In the genomic region with DNA sequence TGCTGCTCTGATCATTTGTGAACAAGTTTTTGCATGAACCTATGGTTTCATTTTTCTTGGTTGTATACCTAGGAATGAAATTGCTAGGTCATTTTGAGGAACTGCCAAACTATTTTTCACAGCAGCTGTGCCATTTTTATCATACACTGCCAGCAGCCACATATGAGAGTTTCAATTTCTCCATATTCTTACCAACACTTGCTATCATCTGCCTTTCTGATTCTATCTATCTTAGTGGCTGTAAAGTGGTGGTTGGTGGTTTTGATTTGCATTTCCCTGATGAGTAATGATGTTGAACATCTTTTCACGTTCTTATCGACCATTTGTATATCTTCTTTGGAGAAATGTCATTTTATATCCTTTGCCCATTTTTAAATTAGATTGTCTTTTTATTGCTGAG, we compare ENCODE assay signal across 21 cellular contexts.
DNase-seq lines count a peak whose midpoint lies in the region; ATAC-seq, FAIRE-seq and TF ChIP-seq lines count a peak whose summit lies in the region.
"Had no signal": no experiment of that assay in that cellular context is flagged by ENCODE, and none has a peak within 500 bp of the region (broad histone marks: within the 10 kb centered on the region; RNA-seq: fewer than 3 reads in every experiment).

No MANE protein-coding gene starts in this region.

- TF ChIP-seq POLR2A in GM12878 (IDR thresholded peaks at IDR 0.05; ENCODE audit: low read depth, low read length): no peak

- H3K79me2 ChIP-seq in GM12878 (ENCODE audit: control insufficient read depth, insufficient read depth, low read length): no peaks in the 10 kb centered on the region
- H3K79me2 ChIP-seq: hepatocyte, parathyroid adenoma had no signal

- no peak for TF ChIP-seq RAD21 in GM12878 (IDR thresholded peaks at IDR 0.05; ENCODE audit: insufficient read depth, low read depth, low read length)

- RAD21 ChIA-PET in GM12878 (lab: Charles Lee; ENCODE audit: unreplicated experiment): no interaction called here

- H3K4me3 ChIP-seq in GM12878: no peak overlapping the region
- H3K4me3 ChIP-seq: hepatocyte, Peyer's patch, skin epidermis, tibial nerve had no signal

- no peak overlapping the region for H2AFZ ChIP-seq in GM12878 (ENCODE audit: control insufficient read depth, low read depth, low read length)
- H2AFZ ChIP-seq: hepatocyte, parathyroid adenoma had no signal

- ATAC-seq in GM18520 (IDR thresholded peaks at IDR 0.05; ENCODE audit: unreplicated experiment): peak; percentile 73
- ATAC-seq in GM21390 (IDR thresholded peaks at IDR 0.05; ENCODE audit: unreplicated experiment): peak; percentile 94
- peak; percentile 49 for ATAC-seq in HG03354 (IDR thresholded peaks at IDR 0.05; ENCODE audit: poor library complexity, severe bottlenecking, unreplicated experiment)
- peak; percentile 57 for ATAC-seq in GM12878
- ATAC-seq in HG03135 (IDR thresholded peaks at IDR 0.05; ENCODE audit: unreplicated experiment): no peak
- ATAC-seq: T-cell had no signal

- no peak overlapping the region for H3K9ac ChIP-seq in GM12878 (ENCODE audit: control insufficient read depth, insufficient read depth, low read length)
- H3K9ac ChIP-seq: parathyroid adenoma had no signal

- no peaks in the 10 kb centered on the region for H3K27me3 ChIP-seq in GM12878 (replicated peaks in 1 of 2; ENCODE audit: control insufficient read depth in 2 of 2, insufficient read depth in 2 of 2, low read length in 1 of 2)
- H3K27me3 ChIP-seq: hepatocyte, Peyer's patch, tibial nerve had no signal

- intact Hi-C loops in GM12878 (cut with micrococcal nuclease; ENCODE audit: unreplicated experiment): no loop called here

- SMC1A ChIA-PET in GM12878 (lab: Charles Lee; ENCODE audit: uncharacterized antibody, unreplicated experiment): interaction anchor here (1.1 kb wide), 1 partner anchor 639 kb away, joined by 3 read pairs; no protein-coding TSS in a partner anchor

- no peaks in the 10 kb centered on the region for H3K36me3 ChIP-seq in GM12878 (ENCODE audit: control insufficient read depth in 2 of 2, insufficient read depth in 2 of 2, low read length in 1 of 2)
- H3K36me3 ChIP-seq: Peyer's patch, tibial nerve had no signal

- H3K9me3 ChIP-seq in GM12878 (replicated peaks; ENCODE audit: control insufficient read depth, insufficient read depth, low read length): no peaks in the 10 kb centered on the region; the same call in 2 of the 3 replicates
- H3K9me3 ChIP-seq: Peyer's patch, tibial nerve had no signal

- H3K27ac ChIP-seq in GM12878 (ENCODE audit: control insufficient read depth, insufficient read depth): no peak overlapping the region
- H3K27ac ChIP-seq: hepatocyte, parathyroid adenoma, Peyer's patch, skin epidermis, tibial nerve had no signal

- WGBS in GM12878 (ENCODE audit: insufficient coverage, insufficient replicate concordance, low lambda C conversion rate, missing lambda C conversion rate): 0% methylated on average over 2 of the region's 2 CpGs

- POLR2A ChIA-PET in GM12878 (lab: Charles Lee): no interaction called here

- TF ChIP-seq EP300 in GM12878 (IDR thresholded peaks at IDR 0.05; ENCODE audit: borderline replicate concordance in 1 of 2, control insufficient read depth in 1 of 2, low read depth in 2 of 2, low read length in 2 of 2): no peak

- FAIRE-seq in GM12878 (lab: Jason Lieb, UNC): no peak
- FAIRE-seq: keratinocyte had no signal

- 0 out of 2 replicates have a peak overlapping the region, but pooled peaks have one; percentile 17 for H3K4me2 ChIP-seq in GM12878 (ENCODE audit: control insufficient read depth, insufficient read depth)
- H3K4me2 ChIP-seq: hepatocyte had no signal

- CTCF ChIA-PET in GM12878 (lab: Yijun Ruan, JAX): no interaction called here

- in situ Hi-C loops in GM12878 (cut with MboI): no loop called here

- no peak for TF ChIP-seq CTCF in GM12878 (IDR thresholded peaks at IDR 0.05 in 2 of 3, conservative IDR thresholded peaks at IDR 0.05 in 1 of 3; ENCODE audit: control insufficient read depth in 2 of 3, extremely low read depth in 1 of 3, insufficient read depth in 1 of 3, low read depth in 3 of 3, low read length in 3 of 3)

- no peaks in the 10 kb centered on the region for H4K20me1 ChIP-seq in GM12878 (ENCODE audit: control insufficient read depth, insufficient read depth)

- H3K4me1 ChIP-seq in GM12878 (ENCODE audit: control insufficient read depth, insufficient read depth, low read length): no peaks in the 10 kb centered on the region
- H3K4me1 ChIP-seq: Peyer's patch, tibial nerve had no signal

- no TSS peak for BruUV-seq in GM12878 (replicated peaks; lab: Mats Ljungman, UMichigan)

- peak; percentile 28 for DNase-seq in GM12878 (ENCODE audit: low read depth, low spot score)
- DNase-seq in stimulated activated CD4-positive, alpha-beta T cell treated with anti-CD3 and anti-CD28 coated beads, Interleukin-4, amount 100 ng/mL, for 24 hours: no peak
- DNase-seq in SW480 (ENCODE audit: low spot score): no peak
- DNase-seq: activated effector memory CD4-positive, alpha-beta T cell treated with Interleukin-2 at 50 U/mL for 16 hours; aorta; DMS153; mammary epithelial cell; naive B cell; NCI-H2107; NCI-H748 treated with DMSO at 0.1 percent for 48 hours; Peyer's patch; T-cell had no signal

TF ChIP-seq in GM12878, 131 proteins besides CTCF, POLR2A, EP300 and RAD21:
- TF ChIP-seq POU2F2 (IDR thresholded peaks at IDR 0.05; ENCODE audit: borderline replicate concordance, low read depth, low read length) (no peak), DPF2 (IDR thresholded peaks at IDR 0.05) (no peak), ASH2L (IDR thresholded peaks at IDR 0.05; ENCODE audit: borderline replicate concordance, low read depth) (no peak), NR2C2 (IDR thresholded peaks at IDR 0.05; ENCODE audit: borderline replicate concordance, control insufficient read depth, insufficient read length, low read depth) (no peak), HCFC1 (IDR thresholded peaks at IDR 0.05; ENCODE audit: low read length) (no peak), MEF2B (IDR thresholded peaks at IDR 0.05; ENCODE audit: partially characterized antibody, poor library complexity, severe bottlenecking) (no peak), MEF2A (IDR thresholded peaks at IDR 0.05; ENCODE audit: insufficient read depth, low read depth, low read length) (no peak), NR2F1 (conservative IDR thresholded peaks at IDR 0.05) (no peak), MTA3 (IDR thresholded peaks at IDR 0.05; ENCODE audit: borderline replicate concordance, low read length) (no peak), SPI1 (IDR thresholded peaks at IDR 0.05; ENCODE audit: borderline replicate concordance, insufficient read depth, low read depth, low read length) (no peak; the same call in 1 of the 2 replicates), CHD4 (IDR thresholded peaks at IDR 0.05) (no peak), RELA (IDR thresholded peaks at IDR 0.05; ENCODE audit: borderline replicate concordance, partially characterized antibody) (no peak), GATAD2B (conservative IDR thresholded peaks at IDR 0.05; ENCODE audit: low read depth) (no peak)
- TF ChIP-seq, protein P1, sequence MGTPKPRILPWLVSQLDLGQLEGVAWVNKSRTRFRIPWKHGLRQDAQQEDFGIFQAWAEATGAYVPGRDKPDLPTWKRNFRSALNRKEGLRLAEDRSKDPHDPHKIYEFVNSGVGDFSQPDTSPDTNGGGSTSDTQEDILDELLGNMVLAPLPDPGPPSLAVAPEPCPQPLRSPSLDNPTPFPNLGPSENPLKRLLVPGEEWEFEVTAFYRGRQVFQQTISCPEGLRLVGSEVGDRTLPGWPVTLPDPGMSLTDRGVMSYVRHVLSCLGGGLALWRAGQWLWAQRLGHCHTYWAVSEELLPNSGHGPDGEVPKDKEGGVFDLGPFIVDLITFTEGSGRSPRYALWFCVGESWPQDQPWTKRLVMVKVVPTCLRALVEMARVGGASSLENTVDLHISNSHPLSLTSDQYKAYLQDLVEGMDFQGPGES (IDR thresholded peaks at IDR 0.05): no peak
- TF ChIP-seq, protein P2, sequence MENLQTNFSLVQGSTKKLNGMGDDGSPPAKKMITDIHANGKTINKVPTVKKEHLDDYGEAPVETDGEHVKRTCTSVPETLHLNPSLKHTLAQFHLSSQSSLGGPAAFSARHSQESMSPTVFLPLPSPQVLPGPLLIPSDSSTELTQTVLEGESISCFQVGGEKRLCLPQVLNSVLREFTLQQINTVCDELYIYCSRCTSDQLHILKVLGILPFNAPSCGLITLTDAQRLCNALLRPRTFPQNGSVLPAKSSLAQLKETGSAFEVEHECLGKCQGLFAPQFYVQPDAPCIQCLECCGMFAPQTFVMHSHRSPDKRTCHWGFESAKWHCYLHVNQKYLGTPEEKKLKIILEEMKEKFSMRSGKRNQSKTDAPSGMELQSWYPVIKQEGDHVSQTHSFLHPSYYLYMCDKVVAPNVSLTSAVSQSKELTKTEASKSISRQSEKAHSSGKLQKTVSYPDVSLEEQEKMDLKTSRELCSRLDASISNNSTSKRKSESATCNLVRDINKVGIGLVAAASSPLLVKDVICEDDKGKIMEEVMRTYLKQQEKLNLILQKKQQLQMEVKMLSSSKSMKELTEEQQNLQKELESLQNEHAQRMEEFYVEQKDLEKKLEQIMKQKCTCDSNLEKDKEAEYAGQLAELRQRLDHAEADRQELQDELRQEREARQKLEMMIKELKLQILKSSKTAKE (IDR thresholded peaks at IDR 0.05; ENCODE audit: low read depth, poor library complexity, severe bottlenecking): no peak
